14 cellular contexts compared by ENCODE assay signal in the genomic region with DNA sequence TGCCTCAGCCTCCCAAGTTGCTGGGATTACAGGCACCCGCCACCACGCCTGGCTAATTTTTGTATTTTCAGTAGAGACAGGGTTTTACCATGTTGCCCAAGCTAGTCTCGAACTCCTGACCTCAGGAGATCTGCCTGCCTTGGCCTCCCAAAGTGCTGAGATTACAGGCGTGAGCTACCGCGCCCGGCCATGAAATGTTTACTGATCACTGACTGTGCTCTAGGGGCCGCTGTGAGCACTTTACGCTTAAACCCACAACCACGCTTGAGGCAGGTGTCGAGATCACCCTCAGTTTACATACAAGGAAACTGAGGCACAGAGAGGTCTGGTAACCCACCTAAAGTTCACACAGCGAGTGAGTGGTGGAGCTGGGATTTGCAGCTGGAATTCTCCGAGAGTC. TPM values are rescaled to one million over a fixed set of nuclear protein-coding genes. Genes with fewer than 3 reads are reported as not detected.
"Had no signal": no experiment of that assay in that cellular context is flagged by ENCODE, and none has a peak within 500 bp of the region (broad histone marks: within the 10 kb centered on the region; RNA-seq: fewer than 3 reads in every experiment).

No MANE protein-coding gene starts in this region.

RNA-seq across cellular contexts. Expression of a gene that starts 24.7 kb away (rescaled TPM):
- total RNA-seq: activated B cell treated with CpG ODN at 0.5 μM for 24 hours; activated CD4-positive, alpha-beta memory T cell treated with anti-CD3 and anti-CD28 coated beads for 36 hours; activated CD4-positive, alpha-beta T cell treated with anti-CD3 and anti-CD28 coated beads, Interleukin-2, amount 10 ng/mL, durations not matched to agents 24 days and 14 days; activated CD8-positive, alpha-beta memory T cell treated with anti-CD3 and anti-CD28 coated beads for 36 hours; activated CD8-positive, alpha-beta T cell treated with anti-CD3 and anti-CD28 coated beads for 36 hours; activated naive CD8-positive, alpha-beta T cell treated with anti-CD3 and anti-CD28 coated beads, Interleukin-2, amount 10 ng/mL, durations not matched to agents 7 days and 5 days; activated T-helper 2 cell treated with anti-CD3 and anti-CD28 coated beads, Interferon-gamma antibody, Interleukin-2, Interleukin-4, amounts not matched to agents 10 μg/mL and 5 μg/mL and 100 μg/mL, durations not matched to agents 14 hours and 24 hours and 36 hours; bronchial epithelial cell; T-cell; T-helper 1 cell treated with Interleukin-12 subunit alpha and Interleukin-12 subunit beta and Interleukin-4 antibody, amounts not matched to agents 30 ng/mL and 1 ng/mL, for 36 hours; T-helper 2 cell treated with Interferon-gamma antibody and Interleukin-4, amounts not matched to agents 100 ng/mL and 5 ng/mL, for 36 hours had no signal

RNA-seq across cellular contexts. Expression of a gene that starts 52.7 kb away (rescaled TPM):
- total RNA-seq: activated B cell treated with CpG ODN at 0.5 μM for 24 hours; activated CD4-positive, alpha-beta memory T cell treated with anti-CD3 and anti-CD28 coated beads for 36 hours; activated CD4-positive, alpha-beta T cell treated with anti-CD3 and anti-CD28 coated beads, Interleukin-2, amount 10 ng/mL, durations not matched to agents 24 days and 14 days; activated CD8-positive, alpha-beta memory T cell treated with anti-CD3 and anti-CD28 coated beads for 36 hours; activated CD8-positive, alpha-beta T cell treated with anti-CD3 and anti-CD28 coated beads for 36 hours; activated naive CD8-positive, alpha-beta T cell treated with anti-CD3 and anti-CD28 coated beads, Interleukin-2, amount 10 ng/mL, durations not matched to agents 7 days and 5 days; activated T-helper 2 cell treated with anti-CD3 and anti-CD28 coated beads, Interferon-gamma antibody, Interleukin-2, Interleukin-4, amounts not matched to agents 10 μg/mL and 5 μg/mL and 100 μg/mL, durations not matched to agents 14 hours and 24 hours and 36 hours; ascending aorta; chondrocyte; T-cell; T-helper 1 cell treated with Interleukin-12 subunit alpha and Interleukin-12 subunit beta and Interleukin-4 antibody, amounts not matched to agents 30 ng/mL and 1 ng/mL, for 36 hours; T-helper 17 cell; T-helper 2 cell treated with Interferon-gamma antibody and Interleukin-4, amounts not matched to agents 100 ng/mL and 5 ng/mL, for 36 hours had no signal
